ENCODE assay signal across 1 cellular context in genomic region chr3:108863799-108864135, GRCh38.
TF ChIP-seq lines count a peak whose summit lies in the region.

No MANE protein-coding gene starts in this region.

TF ChIP-seq in A549, 52 proteins besides CTCF, POLR2A, EP300 and RAD21 (continued from another document):
- TF ChIP-seq PBX3 (IDR thresholded peaks at IDR 0.05) (no peak), HES2 (IDR thresholded peaks at IDR 0.05) (no peak), NFE2L2 (conservative IDR thresholded peaks at IDR 0.05; ENCODE audit: low read length) (no peak), EHMT2 (IDR thresholded peaks at IDR 0.05; ENCODE audit: low read depth) (no peak)
